8 cellular contexts compared by ENCODE assay signal in the genomic region with DNA sequence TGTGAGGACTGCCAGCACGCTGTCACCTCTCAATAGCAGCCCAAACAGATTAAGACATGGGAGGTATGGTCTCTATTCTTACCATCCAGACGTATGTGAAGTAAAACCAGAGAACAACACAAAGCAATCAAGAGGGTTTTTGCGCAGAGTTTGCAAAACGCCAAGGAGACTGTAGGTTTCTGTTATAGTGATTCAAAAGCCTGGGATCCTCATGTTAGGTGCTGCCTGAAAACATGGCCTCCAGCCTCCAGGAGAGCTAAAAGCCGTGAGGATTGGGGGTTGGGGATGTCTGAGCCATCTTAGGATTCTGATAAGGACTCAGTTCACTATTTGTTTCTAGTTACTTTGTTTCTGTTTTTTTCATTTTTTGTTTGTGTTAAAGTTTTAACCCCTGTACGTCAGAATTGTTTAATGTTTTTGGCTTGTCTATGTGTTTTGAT. TPM values are rescaled to one million over a fixed set of nuclear protein-coding genes. Genes with fewer than 3 reads are reported as not detected.
DNase-seq lines count a peak whose midpoint lies in the region; ATAC-seq and TF ChIP-seq lines count a peak whose summit lies in the region.

No MANE protein-coding gene starts in this region.

- peak overlapping the region; percentile 58 for H3K27ac ChIP-seq in CD4-positive, alpha-beta T cell (ENCODE audit: low read depth, low read length)
- H3K27ac ChIP-seq in gastroesophageal sphincter (peak overlapping the region; percentile 58 to 90 (median 88)), stomach smooth muscle (ENCODE audit: low read length) (peak overlapping the region; percentile 71)

- CTCF ChIA-PET in CD4-positive, alpha-beta T cell (lab: Charles Lee): interaction anchor here (1.0 to 1.1 kb wide), 2 partner anchors 85 to 271 kb away, joined by 3 read pairs; partner anchors contain the start of gene LTN1
- CTCF ChIA-PET in activated B cell treated with CpG ODN at 0.5 μM for 24 hours (lab: Charles Lee): no interaction called here

- 35 to 44% methylated on average over 4 to 5 of the region's 6 CpGs for WGBS in gastroesophageal sphincter (ENCODE audit: low coverage in 1 of 2), 2 donors

- H3K4me1 ChIP-seq in gastroesophageal sphincter (peaks cover 0 to 19% (median 0%) of the 10 kb centered on the region in 3 donors), stomach smooth muscle (ENCODE audit: control insufficient read depth, insufficient read depth, low read length) (peaks cover 7% of the 10 kb centered on the region)

- H3K27me3 ChIP-seq in CD4-positive, alpha-beta T cell (ENCODE audit: control insufficient read depth, insufficient read depth, low read length): no peaks in the 10 kb centered on the region
- H3K27me3 ChIP-seq in gastroesophageal sphincter (no peaks in the 10 kb centered on the region), stomach smooth muscle (ENCODE audit: control insufficient read depth in 1 of 2, insufficient read depth in 2 of 2, low read length in 2 of 2) (no peaks in the 10 kb centered on the region)

- no peak for TF ChIP-seq POLR2A in gastroesophageal sphincter (IDR thresholded peaks at IDR 0.05)

- no peaks in the 10 kb centered on the region for H3K27me3 Mint-ChIP-seq in CD4-positive, alpha-beta T cell
- H3K27me3 Mint-ChIP-seq in IgD-negative memory B cell (no peaks in the 10 kb centered on the region), activated B cell treated with CpG ODN at 0.5 μM for 24 hours (no peaks in the 10 kb centered on the region)

- intact Hi-C loops in CD4-positive, alpha-beta T cell (cut with DNase I, micrococcal nuclease): loop anchor here in 1 of 2 experiments (2.0 kb wide), 1 partner anchor 221 kb away; the partner anchor contains the start of gene BACH1
- intact Hi-C loops in activated B cell treated with CpG ODN at 0.5 μM for 24 hours (cut with micrococcal nuclease): loop anchor here (1.0 kb wide), 2 partner anchors 119 to 223 kb away; no protein-coding TSS in a partner anchor

- POLR2A ChIA-PET in CD4-positive, alpha-beta T cell (lab: Charles Lee): interaction anchor here (0.6 to 6.4 kb wide), 6 partner anchors 53 to 283 kb away, joined by 3 to 55 read pairs (median 18); partner anchors contain the start of genes BACH1, LTN1 and USP16
- POLR2A ChIA-PET in activated B cell treated with CpG ODN at 0.5 μM for 24 hours (lab: Charles Lee): interaction anchor here (1.1 to 7.0 kb wide), 10 partner anchors 10 to 223 kb away, joined by 3 to 91 read pairs (median 6); partner anchors contain the start of genes BACH1, LTN1, RWDD2B and USP16

- no peak for TF ChIP-seq CTCF in CD4-positive, alpha-beta T cell (IDR thresholded peaks at IDR 0.05)
- TF ChIP-seq CTCF in activated B cell treated with CpG ODN at 0.5 μM for 24 hours (IDR thresholded peaks at IDR 0.05): no peak
- TF ChIP-seq CTCF in gastroesophageal sphincter (IDR thresholded peaks at IDR 0.05): no peak

- H3K9me3 Mint-ChIP-seq in CD4-positive, alpha-beta T cell: no peaks in the 10 kb centered on the region
- H3K9me3 Mint-ChIP-seq in IgD-negative memory B cell (peaks cover 0 to 3% (median 0%) of the 10 kb centered on the region in 3 donors), activated B cell treated with CpG ODN at 0.5 μM for 24 hours (no peaks in the 10 kb centered on the region)

- ATAC-seq in CD4-positive, alpha-beta T cell (ENCODE audit: poor library complexity): no peak
- ATAC-seq in activated B cell treated with CpG ODN at 0.5 μM for 24 hours (ENCODE audit: low read depth) (no peak), gastroesophageal sphincter (no peak), GM19452 (IDR thresholded peaks at IDR 0.05; ENCODE audit: unreplicated experiment) (no peak)

- DNase-seq in CD4-positive, alpha-beta T cell: peak in 1 of 10 experiments; percentile 11
- DNase-seq in activated B cell treated with CpG ODN at 0.5 μM for 24 hours: no peak
- no peak for DNase-seq in RPMI8226
- no peak for DNase-seq in NCI-H128 (lab: John Stamatoyannopoulos, UW; ENCODE audit: unreplicated experiment)

- H3K4me3 ChIP-seq in gastroesophageal sphincter (peak overlapping the region; percentile 66 to 67), stomach smooth muscle (ENCODE audit: low read length in 2 of 2) (peak overlapping the region; percentile 68 to 71)

- H3K36me3 ChIP-seq in gastroesophageal sphincter: no peaks in the 10 kb centered on the region
- H3K36me3 ChIP-seq in stomach smooth muscle (ENCODE audit: control insufficient read depth in 2 of 2, insufficient read depth in 2 of 2, low read length in 2 of 2): no peaks in the 10 kb centered on the region

- peak overlapping the region; percentile 93 for H3K4me3 Mint-ChIP-seq in CD4-positive, alpha-beta T cell
- H3K4me3 Mint-ChIP-seq in IgD-negative memory B cell (peak overlapping the region; percentile 86 to 94 (median 90)), activated B cell treated with CpG ODN at 0.5 μM for 24 hours (peak overlapping the region; percentile 87)

- TF ChIP-seq EP300 in gastroesophageal sphincter (IDR thresholded peaks at IDR 0.05): no peak

- no peaks in the 10 kb centered on the region for H3K9me3 ChIP-seq in CD4-positive, alpha-beta T cell (ENCODE audit: control insufficient read depth, low read length)
- H3K9me3 ChIP-seq in gastroesophageal sphincter: no peaks in the 10 kb centered on the region
- H3K9me3 ChIP-seq in stomach smooth muscle (ENCODE audit: control insufficient read depth in 2 of 2, low read length in 2 of 2): no peaks in the 10 kb centered on the region

- peak overlapping the region; percentile 95 for H3K27ac Mint-ChIP-seq in CD4-positive, alpha-beta T cell
- peak overlapping the region; percentile 72 to 94 (median 81) for H3K27ac Mint-ChIP-seq in IgD-negative memory B cell
- peak overlapping the region; percentile 92 for H3K27ac Mint-ChIP-seq in activated B cell treated with CpG ODN at 0.5 μM for 24 hours

- peaks cover 73% of the 10 kb centered on the region for H3K4me1 Mint-ChIP-seq in CD4-positive, alpha-beta T cell (ENCODE audit: low read depth)
- H3K4me1 Mint-ChIP-seq in IgD-negative memory B cell (peaks cover 22 to 37% (median 28%) of the 10 kb centered on the region in 3 donors), activated B cell treated with CpG ODN at 0.5 μM for 24 hours (peaks cover 62% of the 10 kb centered on the region)

- H3K9ac ChIP-seq in stomach smooth muscle (ENCODE audit: low read length in 2 of 2): peak overlapping the region; percentile 64 to 66

- peaks cover 19% of the 10 kb centered on the region for H3K36me3 Mint-ChIP-seq in CD4-positive, alpha-beta T cell (ENCODE audit: low read depth)
- no peaks in the 10 kb centered on the region for H3K36me3 Mint-ChIP-seq in IgD-negative memory B cell
- peaks cover 12% of the 10 kb centered on the region for H3K36me3 Mint-ChIP-seq in activated B cell treated with CpG ODN at 0.5 μM for 24 hours (ENCODE audit: low read depth)

RNA-seq across cellular contexts. Expression of gene CCT8, which starts 4.2 kb away (rescaled TPM):
- total RNA-seq in CD4-positive, alpha-beta T cell: 100 to 1,000 TPM; 121 to 126 TPM
- 141 TPM for polyA plus RNA-seq in IgD-negative memory B cell
- total RNA-seq in activated B cell treated with CpG ODN at 0.5 μM for 24 hours (170 and 179 TPM in 2 replicates), gastroesophageal sphincter (100 to 1,000 TPM in 1 of 4 donors, 10 to 100 TPM in 3; 90.6 to 133 (median 90.9) TPM)

RNA-seq across cellular contexts. Expression of gene MAP3K7CL, which starts 52.8 kb away (rescaled TPM):
- 1 to 10 TPM; 4.6 to 4.7 TPM for total RNA-seq in CD4-positive, alpha-beta T cell
- polyA plus RNA-seq in IgD-negative memory B cell: 68.6 TPM
- 7.9 and 11.4 TPM in 2 replicates for total RNA-seq in activated B cell treated with CpG ODN at 0.5 μM for 24 hours
- 1 to 10 TPM; 1.5 to 2.6 (median 2.2) TPM for total RNA-seq in gastroesophageal sphincter

RNA-seq across cellular contexts. Expression of gene USP16, which starts 53.2 kb away (rescaled TPM):
- total RNA-seq in CD4-positive, alpha-beta T cell: 10 to 100 TPM; 79.7 to 81.7 TPM
- 25.7 TPM for polyA plus RNA-seq in IgD-negative memory B cell
- 53.2 and 54.6 TPM in 2 replicates for total RNA-seq in activated B cell treated with CpG ODN at 0.5 μM for 24 hours
- total RNA-seq in gastroesophageal sphincter: 10 to 100 TPM; 37.4 to 65.4 (median 45.7) TPM

RNA-seq across cellular contexts. Expression of gene RWDD2B, which starts 58.5 kb away (rescaled TPM):
- 1 to 10 TPM; 1.4 TPM for total RNA-seq in CD4-positive, alpha-beta T cell
- 13.0 TPM for polyA plus RNA-seq in IgD-negative memory B cell
- 11.1 and 11.9 TPM in 2 replicates for total RNA-seq in activated B cell treated with CpG ODN at 0.5 μM for 24 hours
- 10 to 100 TPM; 11.9 to 21.0 (median 16.3) TPM for total RNA-seq in gastroesophageal sphincter
